In the genomic region with DNA sequence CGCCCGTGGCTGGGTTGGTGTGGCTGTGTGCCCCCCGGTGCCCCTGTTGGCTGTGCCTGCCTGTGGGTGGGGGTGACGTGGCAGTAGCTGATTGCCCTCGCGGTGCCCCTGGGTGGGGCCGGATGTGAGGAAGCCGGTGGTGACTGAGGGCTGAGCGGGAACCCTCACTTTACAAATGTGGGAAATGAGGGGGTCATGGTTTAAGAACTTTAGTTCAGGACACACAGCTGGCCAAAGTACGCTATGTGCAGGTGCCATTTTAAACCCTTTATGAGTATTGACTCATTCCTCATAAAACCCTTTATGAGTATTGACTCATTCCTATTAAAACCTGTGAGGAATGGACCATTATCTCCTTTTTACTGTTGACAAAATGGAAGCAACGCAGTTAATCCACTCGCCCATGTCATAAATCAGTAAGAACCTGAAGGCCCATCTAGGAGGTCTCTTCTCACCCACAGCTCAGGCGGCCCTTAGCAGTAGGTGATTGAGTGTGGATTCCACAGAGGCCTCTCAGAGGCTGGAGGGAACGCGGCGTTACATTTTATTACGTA, we compare ENCODE assay signal across 26 cellular contexts.
DNase-seq lines count a peak whose midpoint lies in the region; ATAC-seq and FAIRE-seq lines count a peak whose summit lies in the region.
"Had no signal": no experiment of that assay in that cellular context is flagged by ENCODE, and none has a peak within 500 bp of the region (broad histone marks: within the 10 kb centered on the region; RNA-seq: fewer than 3 reads in every experiment).

No MANE protein-coding gene starts in this region.

- H3K36me3 Mint-ChIP-seq in activated T-helper 17 cell treated with anti-CD3 and anti-CD28 coated beads, Interleukin-2, amount 50 U/mL, for 72 hours (ENCODE audit: low read depth) = no peaks in the 10 kb centered on the region
- H3K36me3 Mint-ChIP-seq: activated CD4-positive, alpha-beta memory T cell treated with anti-CD3 and anti-CD28 coated beads for 36 hours had no signal

- no peak for ATAC-seq in GM18909 (IDR thresholded peaks at IDR 0.05; ENCODE audit: poor library complexity, unreplicated experiment)
- no peak for ATAC-seq in HG02763 (IDR thresholded peaks at IDR 0.05; ENCODE audit: unreplicated experiment)
- no peak for ATAC-seq in activated T-helper 17 cell treated with anti-CD3 and anti-CD28 coated beads, Interleukin-2, amount 50 U/mL, for 72 hours (replicated peaks)
- ATAC-seq: gastroesophageal sphincter; GM12878; K562; natural killer cell treated with Interleukin-12 subunit alpha and Interleukin-12 subunit beta and Interleukin-15 and Interleukin-18, amount 100 ng/mL, for 72 hours had no signal

- H3K4me3 Mint-ChIP-seq in activated T-helper 17 cell treated with anti-CD3 and anti-CD28 coated beads, Interleukin-2, amount 50 U/mL, for 72 hours = no peak overlapping the region
- H3K4me3 Mint-ChIP-seq: activated CD4-positive, alpha-beta memory T cell treated with anti-CD3 and anti-CD28 coated beads for 36 hours; natural killer cell treated with Interleukin-12 subunit alpha and Interleukin-12 subunit beta and Interleukin-15 and Interleukin-18, amount 100 ng/mL, for 72 hours had no signal

- H3K27me3 Mint-ChIP-seq in activated T-helper 17 cell treated with anti-CD3 and anti-CD28 coated beads, Interleukin-2, amount 50 U/mL, for 72 hours = no peaks in the 10 kb centered on the region
- H3K27me3 Mint-ChIP-seq: activated CD4-positive, alpha-beta memory T cell treated with anti-CD3 and anti-CD28 coated beads for 36 hours; natural killer cell treated with Interleukin-12 subunit alpha and Interleukin-12 subunit beta and Interleukin-15 and Interleukin-18, amount 100 ng/mL, for 72 hours had no signal

- FAIRE-seq in urothelium cell line (lab: Jason Lieb, UNC) = no peak
- FAIRE-seq: A204.1, GM12878, K562 had no signal

- no peak overlapping the region for H3K27ac Mint-ChIP-seq in activated T-helper 17 cell treated with anti-CD3 and anti-CD28 coated beads, Interleukin-2, amount 50 U/mL, for 72 hours
- H3K27ac Mint-ChIP-seq: activated CD4-positive, alpha-beta memory T cell treated with anti-CD3 and anti-CD28 coated beads for 36 hours; natural killer cell treated with Interleukin-12 subunit alpha and Interleukin-12 subunit beta and Interleukin-15 and Interleukin-18, amount 100 ng/mL, for 72 hours had no signal

- H3K9me3 Mint-ChIP-seq in activated T-helper 17 cell treated with anti-CD3 and anti-CD28 coated beads, Interleukin-2, amount 50 U/mL, for 72 hours = peaks cover 6% of the 10 kb centered on the region

- peak; percentile 20 for DNase-seq in NCI-H1092 treated with DMSO at 0.1 percent for 48 hours (lab: John Stamatoyannopoulos, UW)
- no peak for DNase-seq in NCI-H1092 (lab: John Stamatoyannopoulos, UW)
- DNase-seq in NCI-H510A (lab: John Stamatoyannopoulos, UW) = peak; percentile 19
- DNase-seq in T1000 (lab: John Stamatoyannopoulos, UW) = peak; percentile 30
- DNase-seq in urothelium cell line (ENCODE audit: low spot score) = peak; percentile 90
- DNase-seq: activated CD4-positive, alpha-beta memory T cell treated with anti-CD3 and anti-CD28 coated beads for 36 hours; activated T-cell treated with anti-CD3 and anti-CD28 coated beads for 4 hours; amniotic stem cell; dorsolateral prefrontal cortex; erythroblast; H7; NCI-H1105 treated with DMSO at 0.1 percent for 48 hours; NCI-H2171; NK-92 treated with Interleukin-12 subunit alpha and Interleukin-12 subunit beta, amount 100 ng/mL, for 24 hours; sigmoid colon; stimulated activated CD4-positive, alpha-beta T cell treated with anti-CD3 and anti-CD28 coated beads, Interleukin-1b, Interleukin-23, amount 100 ng/mL, for 48 hours; stimulated activated naive CD4-positive, alpha-beta T cell treated with Interleukin-2 at 50 U/mL for 16 hours; tibial artery had no signal

- no peaks in the 10 kb centered on the region for H3K4me1 Mint-ChIP-seq in activated T-helper 17 cell treated with anti-CD3 and anti-CD28 coated beads, Interleukin-2, amount 50 U/mL, for 72 hours
